ENCODE assay signal across 21 cellular contexts in genomic region chr6:155980014-155980413, GRCh38.
"Had no signal": no experiment of that assay in that cellular context is flagged by ENCODE, and none has a peak within 500 bp of the region (broad histone marks: within the 10 kb centered on the region; RNA-seq: fewer than 3 reads in every experiment).

No MANE protein-coding gene starts in this region.

- DNase-seq: colonic mucosa; cortex of kidney; effector CD8-positive, alpha-beta T cell; effector memory CD8-positive, alpha-beta T cell; endodermal cell; erythroblast; esophagus squamous epithelium; foreskin fibroblast; foreskin melanocyte; gastrocnemius medialis; glutamatergic neuron; head of caudate nucleus; heart right ventricle; hippocampal formation; left cardiac atrium; left lung; lower lobe of right lung; mesenchymal stem cell; mucosa of descending colon had no signal

- H3K27me3 ChIP-seq: colonic mucosa, esophagus squamous epithelium, gastrocnemius medialis, heart right ventricle, left lung had no signal

- H3K9me3 ChIP-seq: colonic mucosa, esophagus squamous epithelium, gastrocnemius medialis, heart right ventricle, left lung, lower lobe of right lung, mucosa of descending colon had no signal

- H3K36me3 ChIP-seq: colonic mucosa, esophagus squamous epithelium, gastrocnemius medialis, heart right ventricle, left lung, lower lobe of right lung had no signal

- ATAC-seq: effector memory CD8-positive, alpha-beta T cell; esophagus mucosa; gastrocnemius medialis; left cardiac atrium; left lung; lower lobe of right lung; mucosa of descending colon had no signal

- H3K4me3 ChIP-seq: colonic mucosa, esophagus squamous epithelium, gastrocnemius medialis, heart right ventricle, left lung, lower lobe of right lung, mucosa of descending colon had no signal

- H3K4me1 ChIP-seq: colonic mucosa, esophagus squamous epithelium, left lung had no signal

- H3K27ac ChIP-seq: colonic mucosa, epithelial cell of prostate, esophagus squamous epithelium, left lung, lower lobe of right lung had no signal
